Comparison of ENCODE assay signal across 10 cellular contexts in genomic region chr16:88429387-88430184, GRCh38. TPM values are rescaled to one million over a fixed set of nuclear protein-coding genes. Genes with fewer than 3 reads are reported as not detected.
DNase-seq lines count a peak whose midpoint lies in the region; ATAC-seq and TF ChIP-seq lines count a peak whose summit lies in the region.
"Had no signal": no experiment of that assay in that cellular context is flagged by ENCODE, and none has a peak within 500 bp of the region (broad histone marks: within the 10 kb centered on the region; RNA-seq: fewer than 3 reads in every experiment).

No MANE protein-coding gene starts in this region.

- H3K36me3 ChIP-seq in gastroesophageal sphincter: no peaks in the 10 kb centered on the region
- H3K36me3 ChIP-seq in spleen: no peaks in the 10 kb centered on the region

- POLR2A ChIA-PET in activated B cell treated with CpG ODN at 0.5 μM for 24 hours (lab: Charles Lee): interaction anchor here (1.2 to 1.8 kb wide), 5 partner anchors 9 to 661 kb away, joined by 3 to 9 read pairs (median 5); partner anchors contain the start of genes BANP and ZFPM1

- ATAC-seq in activated B cell treated with CpG ODN at 0.5 μM for 24 hours (ENCODE audit: low read depth) (no peak), gastroesophageal sphincter (no peak), left lobe of liver (no peak), GM21717 (IDR thresholded peaks at IDR 0.05; ENCODE audit: unreplicated experiment) (no peak)

- H3K27me3 ChIP-seq in gastroesophageal sphincter (peaks cover 67% of the 10 kb centered on the region), spleen (replicated peaks in 1 of 7) (peaks cover 0 to 29% (median 0%) of the 10 kb centered on the region in 7 donors)

- TF ChIP-seq POLR2A in gastroesophageal sphincter (IDR thresholded peaks at IDR 0.05): no peak
- no peak for TF ChIP-seq POLR2A in spleen (IDR thresholded peaks at IDR 0.05)

- WGBS in gastroesophageal sphincter (ENCODE audit: low coverage in 1 of 2), 2 donors: no CpG with 5 or more reads among the region's 48 CpGs
- WGBS in spleen, 5 donors: 69 to 85% (median 77%) methylated on average over 30 to 48 of the region's 48 CpGs

- H3K4me1 Mint-ChIP-seq in activated B cell treated with CpG ODN at 0.5 μM for 24 hours: peaks cover 11% of the 10 kb centered on the region

- no peaks in the 10 kb centered on the region for H3K36me3 Mint-ChIP-seq in activated B cell treated with CpG ODN at 0.5 μM for 24 hours (ENCODE audit: low read depth)

- no peaks in the 10 kb centered on the region for H3K9me3 Mint-ChIP-seq in activated B cell treated with CpG ODN at 0.5 μM for 24 hours

- no peak for TF ChIP-seq CTCF in activated B cell treated with CpG ODN at 0.5 μM for 24 hours (IDR thresholded peaks at IDR 0.05)
- TF ChIP-seq CTCF in gastroesophageal sphincter (IDR thresholded peaks at IDR 0.05): no peak
- TF ChIP-seq CTCF in spleen (IDR thresholded peaks at IDR 0.05 in 8 of 11, conservative IDR thresholded peaks at IDR 0.05 in 3 of 11): no peak

- H3K9me3 ChIP-seq in gastroesophageal sphincter (no peaks in the 10 kb centered on the region), spleen (no peaks in the 10 kb centered on the region)

- no peak for DNase-seq in activated B cell treated with CpG ODN at 0.5 μM for 24 hours
- no peak for DNase-seq in spleen
- DNase-seq in stimulated activated CD4-positive, alpha-beta T cell treated with anti-CD3 and anti-CD28 coated beads, Interleukin-15, amount 100 ng/mL, for 24 hours: no peak
- DNase-seq in left lobe of liver (ENCODE audit: low spot score): no peak
- DNase-seq: KBM-7, NCI-H446 treated with DMSO at 0.1 percent for 48 hours had no signal

- H3K27ac Mint-ChIP-seq in activated B cell treated with CpG ODN at 0.5 μM for 24 hours: no peak overlapping the region
- H3K27ac Mint-ChIP-seq: progenitor cell of endocrine pancreas had no signal

- H3K4me3 ChIP-seq in GM08714 (ENCODE audit: low read length) (peak overlapping the region; percentile 67; the same call in 1 of the 2 replicates), gastroesophageal sphincter (peak overlapping the region; percentile 18 to 56), spleen (peak overlapping the region; percentile 40 to 78 (median 54))

- H3K27ac ChIP-seq in gastroesophageal sphincter (peak overlapping the region in 1 of 4 donors; percentile 70), spleen (peak overlapping the region in 3 of 8 donors; percentile 73 to 82 (median 75))

- H3K4me1 ChIP-seq in gastroesophageal sphincter: peaks cover 0 to 33% (median 6%) of the 10 kb centered on the region in 3 donors
- peaks cover 7 to 56% (median 34%) of the 10 kb centered on the region in 6 donors for H3K4me1 ChIP-seq in spleen

- H3K4me3 Mint-ChIP-seq in activated B cell treated with CpG ODN at 0.5 μM for 24 hours: peak overlapping the region; percentile 76

- no peak for TF ChIP-seq EP300 in gastroesophageal sphincter (IDR thresholded peaks at IDR 0.05)

- intact Hi-C loops in activated B cell treated with CpG ODN at 0.5 μM for 24 hours (cut with micrococcal nuclease): loop anchor here (10.0 kb wide), 1 partner anchor 235 kb away; no protein-coding TSS in a partner anchor
- intact Hi-C loops in spleen (cut with DNase I; ENCODE audit: low total_unique reads): loop anchor here (10.0 kb wide), 1 partner anchor 235 kb away; no protein-coding TSS in a partner anchor

- CTCF ChIA-PET in activated B cell treated with CpG ODN at 0.5 μM for 24 hours (lab: Charles Lee): no interaction called here

- no peaks in the 10 kb centered on the region for H3K27me3 Mint-ChIP-seq in activated B cell treated with CpG ODN at 0.5 μM for 24 hours

RNA-seq across cellular contexts. Expression of gene ZFPM1, which starts 23.5 kb away (rescaled TPM):
- 27.3 and 35.0 TPM in 2 replicates for total RNA-seq in activated B cell treated with CpG ODN at 0.5 μM for 24 hours
- total RNA-seq in gastroesophageal sphincter: 1 to 10 TPM in 1 of 4 donors, under 1 TPM in 3; 0.40 to 1.4 (median 0.59) TPM
- 10 to 100 TPM in 4 of 7 donors, 1 to 10 TPM in 3; 4.5 to 25.3 (median 16.2) TPM for total RNA-seq in spleen
- 10 to 100 TPM in 1 of 3 donors, 1 to 10 TPM in 2; 2.3 to 10.2 (median 2.8) TPM for polyA plus RNA-seq in spleen
- total RNA-seq in left lobe of liver: 14.6 TPM

RNA-seq across cellular contexts. Expression of gene ZNF469, which starts 46.8 kb away (rescaled TPM):
- total RNA-seq in activated B cell treated with CpG ODN at 0.5 μM for 24 hours: 3.9 and 4.2 TPM in 2 replicates
- total RNA-seq in gastroesophageal sphincter: 1 to 10 TPM in 3 of 4 donors, under 1 TPM in 1; 0.96 to 4.8 (median 2.1) TPM
- total RNA-seq in spleen: 1 to 10 TPM; 2.4 to 8.0 (median 4.0) TPM
- polyA plus RNA-seq in spleen: under 1 TPM; 0.27 to 0.96 (median 0.35) TPM
- total RNA-seq in left lobe of liver: 0.38 TPM
